8 cellular contexts compared by ENCODE assay signal in genomic region chr15:64699767-64700388, GRCh38.
DNase-seq lines count a peak whose midpoint lies in the region; ATAC-seq and TF ChIP-seq lines count a peak whose summit lies in the region.

No MANE protein-coding gene starts in this region.

- no peak for TF ChIP-seq CTCF in HFFc6 (IDR thresholded peaks at IDR 0.05)

- H3K9ac ChIP-seq in skeletal muscle tissue (ENCODE audit: low read depth in 1 of 3, low read length in 3 of 3), result peak overlapping the region; percentile 80 to 92 (median 87)

- H3K9me3 ChIP-seq in skeletal muscle tissue (ENCODE audit: control insufficient read depth in 3 of 3, low read length in 3 of 3), result no peaks in the 10 kb centered on the region

- no peaks in the 10 kb centered on the region for H3K27me3 ChIP-seq in skeletal muscle tissue (ENCODE audit: control insufficient read depth in 3 of 3, insufficient read depth in 3 of 3, low read length in 3 of 3)

- no peaks in the 10 kb centered on the region for H3K9me3 Mint-ChIP-seq in HFFc6

- H3K27me3 Mint-ChIP-seq in HFFc6 (ENCODE audit: insufficient read depth), result peaks cover 1% of the 10 kb centered on the region

- peaks cover 69% of the 10 kb centered on the region for H3K4me1 Mint-ChIP-seq in HFFc6 (ENCODE audit: low read depth)

- H3K27ac ChIP-seq in skeletal muscle tissue (ENCODE audit: low read depth, low read length), result peak overlapping the region; percentile 95

- H3K27ac Mint-ChIP-seq in HFFc6, result peak overlapping the region; percentile 26

- H3K36me3 ChIP-seq in skeletal muscle tissue (ENCODE audit: control insufficient read depth in 3 of 3, insufficient read depth in 3 of 3, low read length in 3 of 3), result no peaks in the 10 kb centered on the region

- no peak for ATAC-seq in GM21515 (IDR thresholded peaks at IDR 0.05; ENCODE audit: unreplicated experiment)

- H3K36me3 Mint-ChIP-seq in HFFc6 (ENCODE audit: low read depth), result peaks cover 14% of the 10 kb centered on the region

- H3K4me3 ChIP-seq in skeletal muscle tissue (ENCODE audit: low read length in 3 of 3), result peak overlapping the region; percentile 62 to 90 (median 63)

- H3K4me3 Mint-ChIP-seq in HFFc6, result peak overlapping the region; percentile 63

- H3K4me1 ChIP-seq in skeletal muscle tissue (ENCODE audit: control insufficient read depth in 3 of 3, insufficient read depth in 3 of 3, low read length in 3 of 3), result peaks cover 71 to 80% (median 79%) of the 10 kb centered on the region in 3 donors

- DNase-seq in HFFc6, result no peak
- peak; percentile 72 for DNase-seq in amniotic epithelial cell (ENCODE audit: low read depth)
- peak; percentile 84 for DNase-seq in iPS DF 19.7 (ENCODE audit: low read depth, low spot score)
- no peak for DNase-seq in SKM-1 (lab: John Stamatoyannopoulos, UW; ENCODE audit: unreplicated experiment)
- DNase-seq in epidermal melanocyte (ENCODE audit: insufficient read length, low spot score), result no peak
- DNase-seq in NCI-H748 treated with DMSO at 0.1 percent for 48 hours (lab: John Stamatoyannopoulos, UW), result no peak

Comparison
In these comparisons a context has a peak if more than half of its experiments do, and no peak if none do; other contexts are left out.
1. DNase-seq: peak in amniotic epithelial cell (single experiment) and iPS DF 19.7 (single experiment); none in HFFc6 (single experiment), SKM-1 (single experiment), epidermal melanocyte (single experiment) and NCI-H748 treated with DMSO at 0.1 percent for 48 hours (single experiment).